Comparison of ENCODE assay signal across 29 cellular contexts in the genomic region with DNA sequence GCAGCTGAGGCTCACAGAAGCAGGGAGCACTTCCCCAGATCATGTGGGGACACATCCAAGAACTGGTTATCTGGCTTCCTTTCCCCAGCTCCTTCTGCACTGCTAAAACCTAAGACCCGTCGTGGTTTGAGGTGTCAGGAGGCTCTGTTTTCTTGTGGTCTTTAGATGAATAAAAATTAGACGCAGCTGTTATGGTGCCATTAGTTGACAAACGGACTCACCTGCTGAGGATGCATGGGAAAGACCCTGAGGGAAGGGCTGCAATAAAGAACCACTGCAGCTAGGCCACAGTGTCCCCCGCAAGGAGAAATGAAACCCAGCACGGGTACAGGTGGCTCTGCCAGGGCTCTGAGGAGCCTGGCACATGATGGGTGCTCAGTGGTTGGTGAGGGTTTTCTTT.
DNase-seq lines count a peak whose midpoint lies in the region; ATAC-seq, FAIRE-seq and TF ChIP-seq lines count a peak whose summit lies in the region.
"Had no signal": no experiment of that assay in that cellular context is flagged by ENCODE, and none has a peak within 500 bp of the region (broad histone marks: within the 10 kb centered on the region; RNA-seq: fewer than 3 reads in every experiment).

No MANE protein-coding gene starts in this region.

- H3K4me1 ChIP-seq in spleen (peaks cover 4 to 94% (median 43%) of the 10 kb centered on the region in 6 donors), lower lobe of right lung (peaks cover 8% of the 10 kb centered on the region)

- H3K4me3 Mint-ChIP-seq in memory B cell: no peak overlapping the region
- H3K4me3 Mint-ChIP-seq: activated CD4-positive, alpha-beta T cell treated with anti-CD3 and anti-CD28 coated beads, Interleukin-2, amount 10 ng/mL, durations not matched to agents 7 days and 5 days; activated naive CD4-positive, alpha-beta T cell treated with anti-CD3 and anti-CD28 coated beads, Interleukin-2, amount 50 U/mL, for 24 hours; mesothelial cell of epicardium; nephron had no signal

- peak; percentile 33 for FAIRE-seq in GM12891 (lab: Jason Lieb, UNC)
- FAIRE-seq: bronchial epithelial cell, endometrium, HTR-8/SVneo had no signal

- DNase-seq in GM12891 (ENCODE audit: insufficient read length, low spot score): no peak
- no peak for DNase-seq in memory B cell (ENCODE audit: low spot score in 2 of 2)
- no peak for DNase-seq in spleen
- no peak for DNase-seq in activated naive CD4-positive, alpha-beta T cell treated with Interleukin-2 at 50 U/mL for 16 hours
- no peak for DNase-seq in NCI-H82 (lab: John Stamatoyannopoulos, UW)
- DNase-seq in lower lobe of right lung: no peak
- DNase-seq: ACHN; activated CD4-positive, alpha-beta T cell treated with anti-CD3 and anti-CD28 coated beads, Interleukin-2, amount 10 ng/mL, durations not matched to agents 7 days and 5 days; gastrocnemius medialis; Karpas-422; left ventricle myocardium inferior; NCI-H1694 treated with DMSO at 0.1 percent for 48 hours; NCI-H2171 treated with DMSO at 0.1 percent for 48 hours; stimulated activated CD4-positive, alpha-beta T cell treated with anti-CD3 and anti-CD28 coated beads, Interleukin-4, amount 100 ng/mL, for 1 hour; stomach; tibial artery had no signal

- ATAC-seq in GM19023 (IDR thresholded peaks at IDR 0.05; ENCODE audit: unreplicated experiment) (peak; percentile 44), HG03442 (IDR thresholded peaks at IDR 0.05; ENCODE audit: unreplicated experiment) (peak; percentile 54), memory B cell (ENCODE audit: low read depth) (peak; percentile 96), lower lobe of right lung (no peak)
- ATAC-seq: gastrocnemius medialis had no signal

- 48 to 65% (median 52%) methylated on average over 6 of the region's 6 CpGs for WGBS in spleen, 5 donors

- H3K36me3 Mint-ChIP-seq in memory B cell: peaks cover 6% of the 10 kb centered on the region
- H3K36me3 Mint-ChIP-seq: activated naive CD4-positive, alpha-beta T cell treated with anti-CD3 and anti-CD28 coated beads, Interleukin-2, amount 50 U/mL, for 24 hours; mesothelial cell of epicardium had no signal

- H3K27ac Mint-ChIP-seq in memory B cell: peak overlapping the region; percentile 73
- H3K27ac Mint-ChIP-seq: activated CD4-positive, alpha-beta T cell treated with anti-CD3 and anti-CD28 coated beads, Interleukin-2, amount 10 ng/mL, durations not matched to agents 7 days and 5 days; mesothelial cell of epicardium; nephron had no signal

- peaks cover 48% of the 10 kb centered on the region for H3K4me1 Mint-ChIP-seq in memory B cell

- H3K9me3 ChIP-seq in spleen: no peaks in the 10 kb centered on the region
- H3K9me3 ChIP-seq in lower lobe of right lung: no peaks in the 10 kb centered on the region
- H3K9me3 ChIP-seq: BLaER1, gastrocnemius medialis, left ventricle myocardium inferior, stomach, tibial artery had no signal

- peaks cover 0 to 95% (median 3%) of the 10 kb centered on the region in 6 donors for H3K36me3 ChIP-seq in spleen
- no peaks in the 10 kb centered on the region for H3K36me3 ChIP-seq in lower lobe of right lung
- H3K36me3 ChIP-seq: gastrocnemius medialis, left ventricle myocardium inferior, stomach, tibial artery had no signal

- H3K27me3 ChIP-seq in spleen (replicated peaks in 1 of 7) (no peaks in the 10 kb centered on the region), lower lobe of right lung (ENCODE audit: low read depth) (no peaks in the 10 kb centered on the region)
- H3K27me3 ChIP-seq: BLaER1, gastrocnemius medialis, hepatocyte, stomach, tibial artery had no signal

- H3K27ac ChIP-seq in spleen: peak overlapping the region in 2 of 8 donors; percentile 9 to 46
- H3K27ac ChIP-seq in lower lobe of right lung: no peak overlapping the region
- H3K27ac ChIP-seq: BLaER1, gastrocnemius medialis, hepatocyte, RWPE1, SK-N-MC, stomach, tibial artery, VCaP had no signal

- TF ChIP-seq POLR2A in GM12891 (IDR thresholded peaks at IDR 0.05; ENCODE audit: low read depth, low read length) (no peak), spleen (IDR thresholded peaks at IDR 0.05) (no peak)

- H3K4me3 ChIP-seq in spleen (no peak overlapping the region), lower lobe of right lung (no peak overlapping the region)
- H3K4me3 ChIP-seq: BLaER1, gastrocnemius medialis, hepatocyte, left ventricle myocardium inferior, SK-N-MC, stomach, tibial artery had no signal

- H3K27me3 Mint-ChIP-seq in memory B cell: no peaks in the 10 kb centered on the region
- H3K27me3 Mint-ChIP-seq: activated CD4-positive, alpha-beta T cell treated with anti-CD3 and anti-CD28 coated beads, Interleukin-2, amount 10 ng/mL, durations not matched to agents 7 days and 5 days; activated naive CD4-positive, alpha-beta T cell treated with anti-CD3 and anti-CD28 coated beads, Interleukin-2, amount 50 U/mL, for 24 hours had no signal

- intact Hi-C loops in spleen (cut with DNase I; ENCODE audit: low total_unique reads): no loop called here
- intact Hi-C loops in lower lobe of right lung (cut with DNase I): no loop called here

- H3K9me3 Mint-ChIP-seq in memory B cell: no peaks in the 10 kb centered on the region
- H3K9me3 Mint-ChIP-seq: activated CD4-positive, alpha-beta T cell treated with anti-CD3 and anti-CD28 coated beads, Interleukin-2, amount 10 ng/mL, durations not matched to agents 7 days and 5 days; activated naive CD4-positive, alpha-beta T cell treated with anti-CD3 and anti-CD28 coated beads, Interleukin-2, amount 50 U/mL, for 24 hours; mesothelial cell of epicardium; nephron had no signal

- TF ChIP-seq CTCF in spleen (IDR thresholded peaks at IDR 0.05 in 8 of 11, conservative IDR thresholded peaks at IDR 0.05 in 3 of 11) (no peak), lower lobe of right lung (IDR thresholded peaks at IDR 0.05) (no peak)

TF ChIP-seq in GM12891, 5 proteins besides CTCF, POLR2A, EP300 and RAD21:
- no peak; the same call in 1 of the 2 replicates for TF ChIP-seq SPI1 (IDR thresholded peaks at IDR 0.05; ENCODE audit: low read depth, low read length)
- TF ChIP-seq PAX5 (IDR thresholded peaks at IDR 0.05; ENCODE audit: insufficient read depth, low read length, severe bottlenecking): no peak
- TF ChIP-seq POLR2AphosphoS5 (IDR thresholded peaks at IDR 0.05; ENCODE audit: low read depth, low read length): no peak
- no peak for TF ChIP-seq TAF1 (IDR thresholded peaks at IDR 0.05; ENCODE audit: low read depth, low read length)
- TF ChIP-seq POU2F2 (IDR thresholded peaks at IDR 0.05; ENCODE audit: low read depth, low read length): no peak

Comparison
In these comparisons a context has a peak if more than half of its experiments do, and no peak if none do; other contexts are left out.
1. ATAC-seq: peak in GM19023 (single experiment), HG03442 (single experiment) and memory B cell (single experiment); none in lower lobe of right lung (0 of 2).